ENCODE assay signal across 8 cellular contexts in the genomic region with DNA sequence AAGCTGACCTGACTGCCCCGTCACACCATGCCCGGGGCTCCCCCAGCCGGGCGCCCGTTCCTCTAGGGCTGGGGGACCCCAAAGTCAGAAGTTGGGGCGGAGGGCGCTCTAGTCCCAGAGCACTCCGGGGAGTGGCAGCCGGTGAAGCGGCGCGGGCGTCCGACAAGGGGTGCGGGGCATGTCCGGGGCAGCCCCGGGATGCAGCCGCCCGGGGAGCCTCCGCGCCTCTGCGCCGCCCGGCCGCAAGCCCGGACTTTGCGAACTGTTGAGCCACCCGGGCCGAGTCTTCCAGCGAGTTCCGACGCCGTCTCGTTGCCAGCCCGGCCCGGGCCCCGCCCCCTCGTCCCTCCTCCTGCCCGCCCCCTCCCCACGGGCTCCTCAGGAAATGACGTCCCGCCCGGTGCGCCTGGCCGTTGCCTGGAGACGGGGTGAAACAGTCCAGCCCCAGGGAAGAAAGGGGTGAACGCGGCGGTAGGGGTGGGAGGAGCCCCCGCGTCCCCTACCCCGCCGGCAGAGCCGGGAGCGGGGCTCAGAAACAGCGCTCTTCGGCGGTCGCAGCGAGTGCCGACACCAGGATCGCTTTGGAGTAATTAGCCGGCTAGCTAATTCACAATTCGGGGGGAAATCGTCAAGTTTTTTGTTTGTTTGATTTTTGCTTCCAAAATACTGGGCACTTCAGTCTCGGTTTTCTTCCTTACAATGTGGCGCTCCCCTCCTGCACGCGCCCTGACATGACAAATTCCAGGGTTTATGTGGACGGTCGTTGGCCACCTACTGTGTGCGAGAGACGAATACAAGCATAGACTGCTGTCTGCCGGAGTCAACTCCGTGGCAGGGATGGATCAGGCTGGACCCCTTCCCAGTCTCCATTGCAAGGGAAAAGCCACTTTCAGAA. TPM values are rescaled to one million over a fixed set of nuclear protein-coding genes. Genes with fewer than 3 reads are reported as not detected.
DNase-seq lines count a peak whose midpoint lies in the region; ATAC-seq and TF ChIP-seq lines count a peak whose summit lies in the region.

TSS of gene WHRN (minus strand) at position 287 of the 895 bp plus-strand sequence. CDS start 672 bp downstream, outside the sequence.

- peak within 1 kb of the TSS; percentile 75 for H3K9ac ChIP-seq in muscle layer of colon (ENCODE audit: low read length)

- ATAC-seq in CD4-positive, CD25-positive, alpha-beta regulatory T cell (ENCODE audit: low read depth in 2 of 2), result peak; percentile 81 to 84
- peak; percentile 83 for ATAC-seq in GM21423 (IDR thresholded peaks at IDR 0.05; ENCODE audit: unreplicated experiment)
- peak; percentile 83 for ATAC-seq in Panc1
- peak; percentile 89 to 90 for ATAC-seq in activated T-cell treated with anti-CD3 and anti-CD28 coated beads, Interleukin-2, amount 50 U/mL, for 72 hours (replicated peaks in 1 of 2)

- no peaks in the 10 kb centered on the region for H3K9me3 Mint-ChIP-seq in CD4-positive, CD25-positive, alpha-beta regulatory T cell
- H3K9me3 Mint-ChIP-seq in IgD-negative memory B cell, result no peaks in the 10 kb centered on the region
- H3K9me3 Mint-ChIP-seq in activated T-cell treated with anti-CD3 and anti-CD28 coated beads, Interleukin-2, amount 50 U/mL, for 72 hours, result no peaks in the 10 kb centered on the region

- peak; percentile 89 to 92 (median 90) for DNase-seq in CD4-positive, CD25-positive, alpha-beta regulatory T cell
- DNase-seq in Panc1 (ENCODE audit: low read depth, low spot score) (no peak), esophagus squamous epithelium (lab: John Stamatoyannopoulos, UW) (peak; percentile 55)
- peak; percentile 91 to 92 for DNase-seq in activated T-cell treated with anti-CD3 and anti-CD28 coated beads, Interleukin-2, amount 50 U/mL, for 72 hours
- DNase-seq in stimulated activated CD8-positive, alpha-beta memory T cell treated with anti-CD3 and anti-CD28 coated beads, Interleukin-4, amount 100 ng/mL, for 24 hours (ENCODE audit: low read depth), result peak; percentile 87

- H3K27ac Mint-ChIP-seq in CD4-positive, CD25-positive, alpha-beta regulatory T cell, result peak within 1 kb of the TSS in 2 of 3 donors; percentile 92
- H3K27ac Mint-ChIP-seq in IgD-negative memory B cell, result peak within 1 kb of the TSS; percentile 90 to 95 (median 90)
- no peak within 1 kb of the TSS for H3K27ac Mint-ChIP-seq in activated T-cell treated with anti-CD3 and anti-CD28 coated beads, Interleukin-2, amount 50 U/mL, for 72 hours

- peak within 1 kb of the TSS; percentile 84 to 90 (median 88) for H3K4me3 Mint-ChIP-seq in CD4-positive, CD25-positive, alpha-beta regulatory T cell
- H3K4me3 Mint-ChIP-seq in IgD-negative memory B cell, result peak within 1 kb of the TSS; percentile 83 to 96 (median 90)
- peak within 1 kb of the TSS; percentile 91 to 97 for H3K4me3 Mint-ChIP-seq in activated T-cell treated with anti-CD3 and anti-CD28 coated beads, Interleukin-2, amount 50 U/mL, for 72 hours

- TF ChIP-seq POLR2A in esophagus squamous epithelium (IDR thresholded peaks at IDR 0.05), result peak in 2 of 4 donors; percentile 59 to 76

- H3K36me3 Mint-ChIP-seq in CD4-positive, CD25-positive, alpha-beta regulatory T cell, result no peaks in the 10 kb centered on the region
- no peaks in the 10 kb centered on the region for H3K36me3 Mint-ChIP-seq in IgD-negative memory B cell
- H3K36me3 Mint-ChIP-seq in activated T-cell treated with anti-CD3 and anti-CD28 coated beads, Interleukin-2, amount 50 U/mL, for 72 hours (ENCODE audit: insufficient read depth in 2 of 2), result no peaks in the 10 kb centered on the region

- 1 to 3% methylated on average over 22 to 26 of the region's 75 CpGs for WGBS in esophagus squamous epithelium, 2 donors

- POLR2A ChIA-PET in Panc1 (lab: Charles Lee), result no interaction called here

- peaks cover 31% of the 10 kb centered on the region for H3K27me3 ChIP-seq in CD4-positive, CD25-positive, alpha-beta regulatory T cell (ENCODE audit: control insufficient read depth, insufficient read depth, low read length)
- H3K27me3 ChIP-seq in Panc1 (ENCODE audit: control insufficient read depth, insufficient read depth, low read length) (no peaks in the 10 kb centered on the region), esophagus squamous epithelium (peaks cover 0 to 54% (median 0%) of the 10 kb centered on the region in 4 donors), muscle layer of colon (ENCODE audit: control insufficient read depth in 1 of 2, insufficient read depth in 2 of 2, low read length in 2 of 2) (no peaks in the 10 kb centered on the region)

- peaks cover 23% of the 10 kb centered on the region for H3K4me1 ChIP-seq in CD4-positive, CD25-positive, alpha-beta regulatory T cell (ENCODE audit: control insufficient read depth, insufficient read depth, low read length, poor library complexity, severe bottlenecking)
- peaks cover 21% of the 10 kb centered on the region for H3K4me1 ChIP-seq in Panc1 (ENCODE audit: control insufficient read depth, insufficient read depth, low read length)
- peaks cover 14 to 55% (median 15%) of the 10 kb centered on the region in 3 donors for H3K4me1 ChIP-seq in esophagus squamous epithelium
- H3K4me1 ChIP-seq in muscle layer of colon (ENCODE audit: insufficient read depth, low read length), result peaks cover 28% of the 10 kb centered on the region

- CTCF ChIA-PET in Panc1 (lab: Charles Lee), result interaction anchor here (1.7 kb wide), 1 partner anchor 148 kb away, joined by 5 read pairs; no protein-coding TSS in a partner anchor

- TF ChIP-seq CTCF in Panc1 (IDR thresholded peaks at IDR 0.05), result no peak
- no peak for TF ChIP-seq CTCF in esophagus squamous epithelium (IDR thresholded peaks at IDR 0.05)

- no peaks in the 10 kb centered on the region for H3K36me3 ChIP-seq in CD4-positive, CD25-positive, alpha-beta regulatory T cell (ENCODE audit: control insufficient read depth, insufficient read depth, low read length)
- H3K36me3 ChIP-seq in Panc1 (ENCODE audit: control insufficient read depth, insufficient read depth, low read length) (no peaks in the 10 kb centered on the region), esophagus squamous epithelium (no peaks in the 10 kb centered on the region), muscle layer of colon (ENCODE audit: insufficient read depth, low read length) (no peaks in the 10 kb centered on the region)

- H3K9me3 ChIP-seq in CD4-positive, CD25-positive, alpha-beta regulatory T cell (ENCODE audit: control insufficient read depth in 2 of 2, low read length in 2 of 2), result no peaks in the 10 kb centered on the region
- H3K9me3 ChIP-seq in Panc1 (ENCODE audit: control insufficient read depth, insufficient read depth, low read depth, low read length) (no peaks in the 10 kb centered on the region), esophagus squamous epithelium (no peaks in the 10 kb centered on the region), muscle layer of colon (ENCODE audit: low read length) (no peaks in the 10 kb centered on the region)

- intact Hi-C loops in Panc1 (cut with micrococcal nuclease; ENCODE audit: unreplicated experiment) (loop anchor here (1.0 kb wide), 1 partner anchor 82 kb away; the partner anchor contains the start of gene ATP6V1G1), esophagus squamous epithelium (cut with DNase I) (loop anchor here (10.0 kb wide), 2 partner anchors 79 to 101 kb away; partner anchors contain the start of gene ATP6V1G1)

- H3K4me3 ChIP-seq in CD4-positive, CD25-positive, alpha-beta regulatory T cell (ENCODE audit: low read depth, low read length), result peak within 1 kb of the TSS; percentile 70
- peak within 1 kb of the TSS; percentile 65 to 86 for H3K4me3 ChIP-seq in Panc1 (ENCODE audit: low read depth in 2 of 2, low read length in 2 of 2)
- H3K4me3 ChIP-seq in esophagus squamous epithelium, result peak within 1 kb of the TSS; percentile 62 to 86 (median 68)
- H3K4me3 ChIP-seq in muscle layer of colon (ENCODE audit: low read depth in 1 of 2, low read length in 2 of 2), result peak within 1 kb of the TSS; percentile 72 to 94

- H3K27ac ChIP-seq in CD4-positive, CD25-positive, alpha-beta regulatory T cell (ENCODE audit: insufficient read depth, low read length, poor library complexity, severe bottlenecking), result peak within 1 kb of the TSS; percentile 59
- H3K27ac ChIP-seq in Panc1 (ENCODE audit: low read length) (peak within 1 kb of the TSS; percentile 90), esophagus squamous epithelium (peak within 1 kb of the TSS; percentile 76 to 87 (median 84)), muscle layer of colon (ENCODE audit: low read depth, low read length) (peak within 1 kb of the TSS; percentile 96)

- H3K4me1 Mint-ChIP-seq in CD4-positive, CD25-positive, alpha-beta regulatory T cell, result peaks cover 13 to 49% (median 16%) of the 10 kb centered on the region in 4 donors
- peaks cover 24 to 34% (median 27%) of the 10 kb centered on the region in 3 donors for H3K4me1 Mint-ChIP-seq in IgD-negative memory B cell
- peaks cover 18% of the 10 kb centered on the region for H3K4me1 Mint-ChIP-seq in activated T-cell treated with anti-CD3 and anti-CD28 coated beads, Interleukin-2, amount 50 U/mL, for 72 hours (ENCODE audit: low read depth)

- no TSS peak for BruUV-seq in Panc1 (replicated peaks; lab: Mats Ljungman, UMichigan)

- H3K27me3 Mint-ChIP-seq in CD4-positive, CD25-positive, alpha-beta regulatory T cell, result peaks cover 49% of the 10 kb centered on the region
- H3K27me3 Mint-ChIP-seq in IgD-negative memory B cell, result peaks cover 11% of the 10 kb centered on the region
- peaks cover 38% of the 10 kb centered on the region for H3K27me3 Mint-ChIP-seq in activated T-cell treated with anti-CD3 and anti-CD28 coated beads, Interleukin-2, amount 50 U/mL, for 72 hours (ENCODE audit: low read depth)

- in situ Hi-C loops in Panc1 (cut with HindIII; ENCODE audit: low pct_unique_long_range_greater_than_20kb, low sequenced_read_pairs), result no loop called here

RNA-seq across cellular contexts. Expression of gene WHRN, which starts in this region (rescaled TPM):
- 24.2 TPM for total RNA-seq in CD4-positive, CD25-positive, alpha-beta regulatory T cell
- polyA plus RNA-seq in CD4-positive, CD25-positive, alpha-beta regulatory T cell, result 1 to 10 TPM in 3 of 4 donors, under 1 TPM in 1; 1.00 to 1.5 (median 1.4) TPM
- polyA plus RNA-seq in IgD-negative memory B cell, result 0.89 TPM
- 18.0 TPM for total RNA-seq in Panc1 (2021; ENCODE audit: unreplicated experiment)
- polyA plus RNA-seq in Panc1 (2012; ENCODE audit: insufficient read length), result 18.0 TPM
- 1 to 10 TPM; 7.1 to 8.6 TPM for total RNA-seq in activated T-cell treated with anti-CD3 and anti-CD28 coated beads, Interleukin-2, amount 50 U/mL, for 72 hours
- total RNA-seq in esophagus squamous epithelium, result 1 to 10 TPM; 2.9 to 6.1 (median 3.4) TPM
